ENCODE assay signal across 1 cellular context in the genomic region with DNA sequence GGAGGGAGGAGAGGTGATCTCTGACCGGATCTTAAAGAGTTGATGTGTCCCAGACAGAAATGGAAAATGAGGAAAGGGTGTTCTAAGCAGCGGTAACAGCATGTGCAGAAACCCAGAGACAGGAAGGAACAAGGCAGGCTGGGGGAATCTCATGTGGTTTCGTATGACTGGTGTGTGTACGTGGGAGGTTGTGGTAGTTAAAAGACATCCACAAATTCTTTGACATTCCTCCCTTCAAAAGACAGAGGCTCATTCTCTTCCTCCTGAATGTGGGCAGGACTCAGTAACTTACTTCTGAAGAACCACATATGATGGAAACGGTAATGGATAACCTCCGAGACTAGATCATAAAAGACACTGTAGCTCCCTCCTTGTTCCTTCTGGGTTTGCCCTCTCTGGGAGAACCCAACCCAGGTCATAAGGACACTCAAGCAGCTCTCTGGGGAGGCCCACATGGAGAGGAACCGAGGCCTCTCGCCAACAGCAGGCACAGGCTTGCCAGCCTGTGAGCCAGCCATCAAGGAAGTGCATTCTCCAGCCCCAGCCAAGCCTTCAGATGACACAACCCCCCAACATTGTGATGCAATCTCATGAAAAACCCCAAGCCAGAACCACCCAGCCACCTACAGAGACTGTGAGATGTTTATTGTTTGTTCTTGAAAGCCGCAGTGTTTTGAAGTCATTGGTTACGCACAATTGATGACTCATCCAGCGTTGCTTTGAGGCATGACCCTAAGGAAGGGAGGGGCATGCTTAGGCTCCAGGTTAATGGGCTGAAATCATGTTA.
TF ChIP-seq lines count a peak whose summit lies in the region.

No MANE protein-coding gene starts in this region.

TF ChIP-seq in K562, 482 proteins besides CTCF, POLR2A, EP300 and RAD21 (continued from another document and continues in another):
- TF ChIP-seq, protein P1, sequence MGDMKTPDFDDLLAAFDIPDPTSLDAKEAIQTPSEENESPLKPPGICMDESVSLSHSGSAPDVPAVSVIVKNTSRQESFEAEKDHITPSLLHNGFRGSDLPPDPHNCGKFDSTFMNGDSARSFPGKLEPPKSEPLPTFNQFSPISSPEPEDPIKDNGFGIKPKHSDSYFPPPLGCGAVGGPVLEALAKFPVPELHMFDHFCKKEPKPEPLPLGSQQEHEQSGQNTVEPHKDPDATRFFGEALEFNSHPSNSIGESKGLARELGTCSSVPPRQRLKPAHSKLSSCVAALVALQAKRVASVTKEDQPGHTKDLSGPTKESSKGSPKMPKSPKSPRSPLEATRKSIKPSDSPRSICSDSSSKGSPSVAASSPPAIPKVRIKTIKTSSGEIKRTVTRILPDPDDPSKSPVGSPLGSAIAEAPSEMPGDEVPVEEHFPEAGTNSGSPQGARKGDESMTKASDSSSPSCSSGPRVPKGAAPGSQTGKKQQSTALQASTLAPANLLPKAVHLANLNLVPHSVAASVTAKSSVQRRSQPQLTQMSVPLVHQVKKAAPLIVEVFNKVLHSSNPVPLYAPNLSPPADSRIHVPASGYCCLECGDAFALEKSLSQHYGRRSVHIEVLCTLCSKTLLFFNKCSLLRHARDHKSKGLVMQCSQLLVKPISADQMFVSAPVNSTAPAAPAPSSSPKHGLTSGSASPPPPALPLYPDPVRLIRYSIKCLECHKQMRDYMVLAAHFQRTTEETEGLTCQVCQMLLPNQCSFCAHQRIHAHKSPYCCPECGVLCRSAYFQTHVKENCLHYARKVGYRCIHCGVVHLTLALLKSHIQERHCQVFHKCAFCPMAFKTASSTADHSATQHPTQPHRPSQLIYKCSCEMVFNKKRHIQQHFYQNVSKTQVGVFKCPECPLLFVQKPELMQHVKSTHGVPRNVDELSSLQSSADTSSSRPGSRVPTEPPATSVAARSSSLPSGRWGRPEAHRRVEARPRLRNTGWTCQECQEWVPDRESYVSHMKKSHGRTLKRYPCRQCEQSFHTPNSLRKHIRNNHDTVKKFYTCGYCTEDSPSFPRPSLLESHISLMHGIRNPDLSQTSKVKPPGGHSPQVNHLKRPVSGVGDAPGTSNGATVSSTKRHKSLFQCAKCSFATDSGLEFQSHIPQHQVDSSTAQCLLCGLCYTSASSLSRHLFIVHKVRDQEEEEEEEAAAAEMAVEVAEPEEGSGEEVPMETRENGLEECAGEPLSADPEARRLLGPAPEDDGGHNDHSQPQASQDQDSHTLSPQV (IDR thresholded peaks at IDR 0.05), result no peak
- TF ChIP-seq ZNF184 (CRISPR knock-in tag; IDR thresholded peaks at IDR 0.05) (no peak), ZNF589 (CRISPR knock-in tag; IDR thresholded peaks at IDR 0.05; ENCODE audit: low read depth) (no peak), TRIM24 (IDR thresholded peaks at IDR 0.05) (peak; percentile 97 to 98), RBM25 (IDR thresholded peaks at IDR 0.05; ENCODE audit: low read depth, low read length, severe bottlenecking) (no peak), BRCA1 (IDR thresholded peaks at IDR 0.05) (no peak), BRCA1 (CRISPR knock-in tag; IDR thresholded peaks at IDR 0.05) (no peak), MED1 (CRISPR knock-in tag; IDR thresholded peaks at IDR 0.05; ENCODE audit: borderline replicate concordance) (no peak), SP1 (CRISPR knock-in tag; IDR thresholded peaks at IDR 0.05) (no peak), CEBPB (tag; IDR thresholded peaks at IDR 0.05) (peak; percentile 91), ZNF12 (CRISPR knock-in tag; IDR thresholded peaks at IDR 0.05) (no peak), CREB1 (IDR thresholded peaks at IDR 0.05) (no peak), CREB1 (CRISPR knock-in tag; IDR thresholded peaks at IDR 0.05) (no peak), NR2F6 (CRISPR knock-in tag; IDR thresholded peaks at IDR 0.05) (no peak), ZNF23 (CRISPR knock-in tag; IDR thresholded peaks at IDR 0.05) (no peak)
- TF ChIP-seq, protein P2, sequence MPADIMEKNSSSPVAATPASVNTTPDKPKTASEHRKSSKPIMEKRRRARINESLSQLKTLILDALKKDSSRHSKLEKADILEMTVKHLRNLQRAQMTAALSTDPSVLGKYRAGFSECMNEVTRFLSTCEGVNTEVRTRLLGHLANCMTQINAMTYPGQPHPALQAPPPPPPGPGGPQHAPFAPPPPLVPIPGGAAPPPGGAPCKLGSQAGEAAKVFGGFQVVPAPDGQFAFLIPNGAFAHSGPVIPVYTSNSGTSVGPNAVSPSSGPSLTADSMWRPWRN (IDR thresholded peaks at IDR 0.05; ENCODE audit: low read depth), result no peak
- TF ChIP-seq, protein P3, sequence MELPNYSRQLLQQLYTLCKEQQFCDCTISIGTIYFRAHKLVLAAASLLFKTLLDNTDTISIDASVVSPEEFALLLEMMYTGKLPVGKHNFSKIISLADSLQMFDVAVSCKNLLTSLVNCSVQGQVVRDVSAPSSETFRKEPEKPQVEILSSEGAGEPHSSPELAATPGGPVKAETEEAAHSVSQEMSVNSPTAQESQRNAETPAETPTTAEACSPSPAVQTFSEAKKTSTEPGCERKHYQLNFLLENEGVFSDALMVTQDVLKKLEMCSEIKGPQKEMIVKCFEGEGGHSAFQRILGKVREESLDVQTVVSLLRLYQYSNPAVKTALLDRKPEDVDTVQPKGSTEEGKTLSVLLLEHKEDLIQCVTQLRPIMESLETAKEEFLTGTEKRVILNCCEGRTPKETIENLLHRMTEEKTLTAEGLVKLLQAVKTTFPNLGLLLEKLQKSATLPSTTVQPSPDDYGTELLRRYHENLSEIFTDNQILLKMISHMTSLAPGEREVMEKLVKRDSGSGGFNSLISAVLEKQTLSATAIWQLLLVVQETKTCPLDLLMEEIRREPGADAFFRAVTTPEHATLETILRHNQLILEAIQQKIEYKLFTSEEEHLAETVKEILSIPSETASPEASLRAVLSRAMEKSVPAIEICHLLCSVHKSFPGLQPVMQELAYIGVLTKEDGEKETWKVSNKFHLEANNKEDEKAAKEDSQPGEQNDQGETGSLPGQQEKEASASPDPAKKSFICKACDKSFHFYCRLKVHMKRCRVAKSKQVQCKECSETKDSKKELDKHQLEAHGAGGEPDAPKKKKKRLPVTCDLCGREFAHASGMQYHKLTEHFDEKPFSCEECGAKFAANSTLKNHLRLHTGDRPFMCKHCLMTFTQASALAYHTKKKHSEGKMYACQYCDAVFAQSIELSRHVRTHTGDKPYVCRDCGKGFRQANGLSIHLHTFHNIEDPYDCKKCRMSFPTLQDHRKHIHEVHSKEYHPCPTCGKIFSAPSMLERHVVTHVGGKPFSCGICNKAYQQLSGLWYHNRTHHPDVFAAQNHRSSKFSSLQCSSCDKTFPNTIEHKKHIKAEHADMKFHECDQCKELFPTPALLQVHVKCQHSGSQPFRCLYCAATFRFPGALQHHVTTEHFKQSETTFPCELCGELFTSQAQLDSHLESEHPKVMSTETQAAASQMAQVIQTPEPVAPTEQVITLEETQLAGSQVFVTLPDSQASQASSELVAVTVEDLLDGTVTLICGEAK (IDR thresholded peaks at IDR 0.05), result no peak
- TF ChIP-seq, protein P3 (CRISPR knock-in tag; IDR thresholded peaks at IDR 0.05), result no peak
- TF ChIP-seq, protein P4, sequence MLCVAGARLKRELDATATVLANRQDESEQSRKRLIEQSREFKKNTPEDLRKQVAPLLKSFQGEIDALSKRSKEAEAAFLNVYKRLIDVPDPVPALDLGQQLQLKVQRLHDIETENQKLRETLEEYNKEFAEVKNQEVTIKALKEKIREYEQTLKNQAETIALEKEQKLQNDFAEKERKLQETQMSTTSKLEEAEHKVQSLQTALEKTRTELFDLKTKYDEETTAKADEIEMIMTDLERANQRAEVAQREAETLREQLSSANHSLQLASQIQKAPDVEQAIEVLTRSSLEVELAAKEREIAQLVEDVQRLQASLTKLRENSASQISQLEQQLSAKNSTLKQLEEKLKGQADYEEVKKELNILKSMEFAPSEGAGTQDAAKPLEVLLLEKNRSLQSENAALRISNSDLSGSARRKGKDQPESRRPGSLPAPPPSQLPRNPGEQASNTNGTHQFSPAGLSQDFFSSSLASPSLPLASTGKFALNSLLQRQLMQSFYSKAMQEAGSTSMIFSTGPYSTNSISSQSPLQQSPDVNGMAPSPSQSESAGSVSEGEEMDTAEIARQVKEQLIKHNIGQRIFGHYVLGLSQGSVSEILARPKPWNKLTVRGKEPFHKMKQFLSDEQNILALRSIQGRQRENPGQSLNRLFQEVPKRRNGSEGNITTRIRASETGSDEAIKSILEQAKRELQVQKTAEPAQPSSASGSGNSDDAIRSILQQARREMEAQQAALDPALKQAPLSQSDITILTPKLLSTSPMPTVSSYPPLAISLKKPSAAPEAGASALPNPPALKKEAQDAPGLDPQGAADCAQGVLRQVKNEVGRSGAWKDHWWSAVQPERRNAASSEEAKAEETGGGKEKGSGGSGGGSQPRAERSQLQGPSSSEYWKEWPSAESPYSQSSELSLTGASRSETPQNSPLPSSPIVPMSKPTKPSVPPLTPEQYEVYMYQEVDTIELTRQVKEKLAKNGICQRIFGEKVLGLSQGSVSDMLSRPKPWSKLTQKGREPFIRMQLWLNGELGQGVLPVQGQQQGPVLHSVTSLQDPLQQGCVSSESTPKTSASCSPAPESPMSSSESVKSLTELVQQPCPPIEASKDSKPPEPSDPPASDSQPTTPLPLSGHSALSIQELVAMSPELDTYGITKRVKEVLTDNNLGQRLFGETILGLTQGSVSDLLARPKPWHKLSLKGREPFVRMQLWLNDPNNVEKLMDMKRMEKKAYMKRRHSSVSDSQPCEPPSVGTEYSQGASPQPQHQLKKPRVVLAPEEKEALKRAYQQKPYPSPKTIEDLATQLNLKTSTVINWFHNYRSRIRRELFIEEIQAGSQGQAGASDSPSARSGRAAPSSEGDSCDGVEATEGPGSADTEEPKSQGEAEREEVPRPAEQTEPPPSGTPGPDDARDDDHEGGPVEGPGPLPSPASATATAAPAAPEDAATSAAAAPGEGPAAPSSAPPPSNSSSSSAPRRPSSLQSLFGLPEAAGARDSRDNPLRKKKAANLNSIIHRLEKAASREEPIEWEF (CRISPR knock-in tag; IDR thresholded peaks at IDR 0.05), result no peak
- TF ChIP-seq, protein P5, sequence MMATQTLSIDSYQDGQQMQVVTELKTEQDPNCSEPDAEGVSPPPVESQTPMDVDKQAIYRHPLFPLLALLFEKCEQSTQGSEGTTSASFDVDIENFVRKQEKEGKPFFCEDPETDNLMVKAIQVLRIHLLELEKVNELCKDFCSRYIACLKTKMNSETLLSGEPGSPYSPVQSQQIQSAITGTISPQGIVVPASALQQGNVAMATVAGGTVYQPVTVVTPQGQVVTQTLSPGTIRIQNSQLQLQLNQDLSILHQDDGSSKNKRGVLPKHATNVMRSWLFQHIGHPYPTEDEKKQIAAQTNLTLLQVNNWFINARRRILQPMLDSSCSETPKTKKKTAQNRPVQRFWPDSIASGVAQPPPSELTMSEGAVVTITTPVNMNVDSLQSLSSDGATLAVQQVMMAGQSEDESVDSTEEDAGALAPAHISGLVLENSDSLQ (IDR thresholded peaks at IDR 0.05), result no peak
- TF ChIP-seq, protein P6, sequence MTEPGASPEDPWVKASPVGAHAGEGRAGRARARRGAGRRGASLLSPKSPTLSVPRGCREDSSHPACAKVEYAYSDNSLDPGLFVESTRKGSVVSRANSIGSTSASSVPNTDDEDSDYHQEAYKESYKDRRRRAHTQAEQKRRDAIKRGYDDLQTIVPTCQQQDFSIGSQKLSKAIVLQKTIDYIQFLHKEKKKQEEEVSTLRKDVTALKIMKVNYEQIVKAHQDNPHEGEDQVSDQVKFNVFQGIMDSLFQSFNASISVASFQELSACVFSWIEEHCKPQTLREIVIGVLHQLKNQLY (CRISPR knock-in tag; conservative IDR thresholded peaks at IDR 0.05), result no peak
- TF ChIP-seq, protein P7, sequence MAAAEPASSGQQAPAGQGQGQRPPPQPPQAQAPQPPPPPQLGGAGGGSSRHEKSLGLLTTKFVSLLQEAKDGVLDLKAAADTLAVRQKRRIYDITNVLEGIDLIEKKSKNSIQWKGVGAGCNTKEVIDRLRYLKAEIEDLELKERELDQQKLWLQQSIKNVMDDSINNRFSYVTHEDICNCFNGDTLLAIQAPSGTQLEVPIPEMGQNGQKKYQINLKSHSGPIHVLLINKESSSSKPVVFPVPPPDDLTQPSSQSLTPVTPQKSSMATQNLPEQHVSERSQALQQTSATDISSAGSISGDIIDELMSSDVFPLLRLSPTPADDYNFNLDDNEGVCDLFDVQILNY (CRISPR knock-in tag; IDR thresholded peaks at IDR 0.05), result no peak
- TF ChIP-seq, protein P8, sequence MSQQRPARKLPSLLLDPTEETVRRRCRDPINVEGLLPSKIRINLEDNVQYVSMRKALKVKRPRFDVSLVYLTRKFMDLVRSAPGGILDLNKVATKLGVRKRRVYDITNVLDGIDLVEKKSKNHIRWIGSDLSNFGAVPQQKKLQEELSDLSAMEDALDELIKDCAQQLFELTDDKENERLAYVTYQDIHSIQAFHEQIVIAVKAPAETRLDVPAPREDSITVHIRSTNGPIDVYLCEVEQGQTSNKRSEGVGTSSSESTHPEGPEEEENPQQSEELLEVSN (IDR thresholded peaks at IDR 0.05; ENCODE audit: borderline replicate concordance in 1 of 2, extremely low read depth in 1 of 2, insufficient read depth in 1 of 2, insufficient read length in 1 of 2, low read depth in 1 of 2, low read length in 1 of 2, poor library complexity in 1 of 2, severe bottlenecking in 1 of 2), result no peak
